ENCODE assay signal across 9 cellular contexts in genomic region chr15:55789066-55789660, GRCh38. TPM values are rescaled to one million over a fixed set of nuclear protein-coding genes. Genes with fewer than 3 reads are reported as not detected.
A peak's percentile ranks its signal among the peaks of the same experiment; 100 is the strongest.
DNase-seq lines count a peak whose midpoint lies in the region; TF ChIP-seq lines count a peak whose summit lies in the region.
"Had no signal": no experiment of that assay in that cellular context is flagged by ENCODE, and none has a peak within 500 bp of the region (broad histone marks: within the 10 kb centered on the region; RNA-seq: fewer than 3 reads in every experiment).

No MANE protein-coding gene starts in this region.

- TF ChIP-seq CTCF in GM12864 (IDR thresholded peaks at IDR 0.05; ENCODE audit: low read depth, low read length, missing control alignments), result peak; percentile 79
- TF ChIP-seq CTCF in adrenal gland (IDR thresholded peaks at IDR 0.05), result peak in 5 of 6 experiments; percentile 25 to 47 (median 42)
- TF ChIP-seq CTCF in neural progenitor cell (IDR thresholded peaks at IDR 0.05), result peak; percentile 56

- intact Hi-C loops in adrenal gland (cut with DNase I), result no loop called here

- H3K27me3 ChIP-seq in SJSA1 (replicated peaks) (no peaks in the 10 kb centered on the region), adrenal gland (no peaks in the 10 kb centered on the region), neural progenitor cell (no peaks in the 10 kb centered on the region)

- H3F3A ChIP-seq in neural progenitor cell (ENCODE audit: low read depth), result peaks cover 30% of the 10 kb centered on the region

- no peak overlapping the region for H3K4me2 ChIP-seq in neural progenitor cell

- H3K4me3 Mint-ChIP-seq in neural progenitor cell, result peak overlapping the region; percentile 69
- H3K4me3 Mint-ChIP-seq: IgD-negative memory B cell had no signal

- H3K27ac Mint-ChIP-seq in neural progenitor cell, result peak overlapping the region; percentile 64
- H3K27ac Mint-ChIP-seq: IgD-negative memory B cell had no signal

- H3K4me1 ChIP-seq in SJSA1 (replicated peaks), result no peaks in the 10 kb centered on the region
- no peaks in the 10 kb centered on the region for H3K4me1 ChIP-seq in adrenal gland (replicated peaks in 1 of 2)
- peaks cover 31% of the 10 kb centered on the region for H3K4me1 ChIP-seq in neural progenitor cell

- peaks cover 30% of the 10 kb centered on the region for H3K4me1 Mint-ChIP-seq in neural progenitor cell
- H3K4me1 Mint-ChIP-seq: IgD-negative memory B cell had no signal

- no peaks in the 10 kb centered on the region for H3K36me3 ChIP-seq in SJSA1
- H3K36me3 ChIP-seq in adrenal gland (replicated peaks in 1 of 2), result no peaks in the 10 kb centered on the region
- H3K36me3 ChIP-seq in neural progenitor cell, result no peaks in the 10 kb centered on the region

- DNase-seq in GM12864 (ENCODE audit: low read depth), result no peak
- peak; percentile 25 to 51 for DNase-seq in SJSA1 (ENCODE audit: low read depth in 1 of 2, low spot score in 2 of 2)
- peak; percentile 17 to 56 (median 23) for DNase-seq in adrenal gland
- DNase-seq in neural progenitor cell (ENCODE audit: low spot score), result peak; percentile 19
- DNase-seq in hippocampal formation (lab: John Stamatoyannopoulos, UW), result no peak
- no peak for DNase-seq in glomerular visceral epithelial cell (ENCODE audit: extremely low spot score)
- no peak for DNase-seq in cerebellar cortex (ENCODE audit: low spot score)
- DNase-seq in NCI-H1092 treated with DMSO at 0.1 percent for 48 hours (lab: John Stamatoyannopoulos, UW), result no peak

- H3K9ac ChIP-seq in neural progenitor cell, result no peak overlapping the region

- H3K27ac ChIP-seq in SJSA1 (no peak overlapping the region), adrenal gland (no peak overlapping the region), neural progenitor cell (no peak overlapping the region)

- peaks cover 31% of the 10 kb centered on the region for H3K9me3 Mint-ChIP-seq in neural progenitor cell

- H3K79me2 ChIP-seq in neural progenitor cell (ENCODE audit: low read depth), result no peaks in the 10 kb centered on the region

- H3K9me3 ChIP-seq in SJSA1 (replicated peaks) (no peaks in the 10 kb centered on the region), adrenal gland (replicated peaks in 1 of 3) (no peaks in the 10 kb centered on the region), neural progenitor cell (ENCODE audit: low read depth) (no peaks in the 10 kb centered on the region)

- peaks cover 11% of the 10 kb centered on the region for H3K27me3 Mint-ChIP-seq in neural progenitor cell (ENCODE audit: insufficient read depth, low read depth)

- no peak for TF ChIP-seq POLR2A in adrenal gland (IDR thresholded peaks at IDR 0.05)

- H4K20me1 ChIP-seq in neural progenitor cell (ENCODE audit: low read depth), result no peaks in the 10 kb centered on the region

- H3K36me3 Mint-ChIP-seq in neural progenitor cell, result peaks cover 7% of the 10 kb centered on the region
- H3K36me3 Mint-ChIP-seq: IgD-negative memory B cell had no signal

- H2AFZ ChIP-seq in neural progenitor cell (replicated peaks), result no peak overlapping the region

- WGBS in adrenal gland, 4 donors, result 76 to 88% (median 80%) methylated on average over 8 of the region's 8 CpGs

- no peak overlapping the region for H3K4me3 ChIP-seq in GM12864 (ENCODE audit: low read depth, low read length)
- no peak overlapping the region for H3K4me3 ChIP-seq in SJSA1
- no peak overlapping the region for H3K4me3 ChIP-seq in adrenal gland
- no peak overlapping the region for H3K4me3 ChIP-seq in neural progenitor cell

RNA-seq across cellular contexts. Expression of gene PRTG, which starts 46.2 kb away (rescaled TPM):
- total RNA-seq in SJSA1 (2014; rRNA removed; shearing (Covaris generic)), result 2.8 and 3.4 TPM in 2 replicates
- total RNA-seq in adrenal gland, result 1 to 10 TPM; 2.1 to 3.4 (median 3.0) TPM
- polyA plus RNA-seq in adrenal gland, result 1 to 10 TPM in 2 of 3 donors, under 1 TPM in 1; 0.40 to 1.8 (median 1.4) TPM
- 508 and 574 TPM in 2 replicates for total RNA-seq in neural progenitor cell (ENCODE audit: low replicate concordance)
- polyA plus RNA-seq: IgD-negative memory B cell had no signal

Comparison
In these comparisons a context has a peak if more than half of its experiments do, and no peak if none do; other contexts are left out.
1. DNase-seq: peak in SJSA1 (2 of 2), adrenal gland (7 of 7) and neural progenitor cell (single experiment); none in GM12864 (single experiment), hippocampal formation (0 of 2), glomerular visceral epithelial cell (single experiment), cerebellar cortex (single experiment) and NCI-H1092 treated with DMSO at 0.1 percent for 48 hours (single experiment).
2. RNA of gene PRTG, which starts 46.2 kb away (total RNA-seq): 508 to 574 TPM in neural progenitor cell; 2.1 to 3.4 TPM in adrenal gland and 2.8 to 3.4 TPM in SJSA1; every median in the first group is over 100 times any median in the second.
3. Peak in every context shown above with its lines, with median percentiles within 50 percentile points of each other: CTCF ChIP-seq.